In genomic region chr14:55191101-55191880, GRCh38 we compare ENCODE assay signal across 1 cellular context.
TF ChIP-seq lines count a peak whose summit lies in the region.

TSS of gene DLGAP5 (minus strand) at chr14:55191585. CDS start at chr14:55189179, 2,406 bp downstream.

TF ChIP-seq in HepG2, 621 proteins besides CTCF, POLR2A, EP300 and RAD21 (continued from another document and continues in another):
- peak; percentile 97; the same call in 1 of the 2 replicates for TF ChIP-seq ZNF770 (CRISPR knock-in tag; IDR thresholded peaks at IDR 0.05)
- 0 out of 2 replicates have a peak, but pooled peaks have one; percentile 27 for TF ChIP-seq ZFP90 (CRISPR knock-in tag; IDR thresholded peaks at IDR 0.05; ENCODE audit: borderline replicate concordance)
- no peak; the same call in 1 of the 2 replicates for TF ChIP-seq JDP2 (CRISPR knock-in tag; IDR thresholded peaks at IDR 0.05; ENCODE audit: borderline replicate concordance)
- no peak for TF ChIP-seq CEBPZ (IDR thresholded peaks at IDR 0.05; ENCODE audit: low read length)
- no peak for TF ChIP-seq HOXA3 (CRISPR knock-in tag; IDR thresholded peaks at IDR 0.05)
- peak; percentile 49; the same call in 1 of the 2 replicates for TF ChIP-seq ZNF788 (CRISPR knock-in tag; IDR thresholded peaks at IDR 0.05; ENCODE audit: borderline replicate concordance)
- TF ChIP-seq ZNF672 (CRISPR knock-in tag; IDR thresholded peaks at IDR 0.05), result no peak
- no peak for TF ChIP-seq NFATC3 (CRISPR knock-in tag; IDR thresholded peaks at IDR 0.05)
- no peak for TF ChIP-seq USF2 (IDR thresholded peaks at IDR 0.05; ENCODE audit: low read depth, low read length)
- TF ChIP-seq USF2 (CRISPR knock-in tag; IDR thresholded peaks at IDR 0.05; ENCODE audit: borderline replicate concordance), result no peak
- no peak for TF ChIP-seq HOXD1 (CRISPR knock-in tag; IDR thresholded peaks at IDR 0.05)
- 0 out of 2 replicates have a peak, but pooled peaks have one; percentile 44 for TF ChIP-seq PBX3 (CRISPR knock-in tag; IDR thresholded peaks at IDR 0.05; ENCODE audit: borderline replicate concordance)
- TF ChIP-seq SIN3A (IDR thresholded peaks at IDR 0.05; ENCODE audit: borderline replicate concordance, low read depth, low read length), result peak; percentile 99
- no peak for TF ChIP-seq TERF1 (CRISPR knock-in tag; IDR thresholded peaks at IDR 0.05)
- TF ChIP-seq SOX13 (IDR thresholded peaks at IDR 0.05), result no peak
- peak in 1 of 2 experiments; percentile 6; a peak in 1 of 4 replicates for TF ChIP-seq SOX13 (CRISPR knock-in tag; conservative IDR thresholded peaks at IDR 0.05 in 1 of 2, IDR thresholded peaks at IDR 0.05 in 1 of 2)
- TF ChIP-seq ZNF33B (CRISPR knock-in tag; IDR thresholded peaks at IDR 0.05), result peak; percentile 44; the same call in 1 of the 2 replicates
- TF ChIP-seq ZNF598 (CRISPR knock-in tag; IDR thresholded peaks at IDR 0.05; ENCODE audit: borderline replicate concordance), result peak; percentile 85; the same call in 1 of the 2 replicates
- peak; percentile 77 for TF ChIP-seq CREM (IDR thresholded peaks at IDR 0.05)
- no peak for TF ChIP-seq CREM (CRISPR knock-in tag; IDR thresholded peaks at IDR 0.05)
- TF ChIP-seq ZSCAN31 (CRISPR knock-in tag; IDR thresholded peaks at IDR 0.05; ENCODE audit: low read depth), result no peak
- peak; percentile 66; the same call in 1 of the 2 replicates for TF ChIP-seq ZNF431 (CRISPR knock-in tag; IDR thresholded peaks at IDR 0.05; ENCODE audit: borderline replicate concordance, low read depth)
- TF ChIP-seq ZFP91 (CRISPR knock-in tag; IDR thresholded peaks at IDR 0.05; ENCODE audit: borderline replicate concordance), result peak; percentile 42; the same call in 1 of the 2 replicates
- TF ChIP-seq FOXM1 (CRISPR knock-in tag; IDR thresholded peaks at IDR 0.05), result peak; percentile 78; the same call in 1 of the 2 replicates
- no peak for TF ChIP-seq SIX4 (CRISPR knock-in tag; IDR thresholded peaks at IDR 0.05)
- TF ChIP-seq FOXO4 (CRISPR knock-in tag; conservative IDR thresholded peaks at IDR 0.05), result no peak
- peak; percentile 99 for TF ChIP-seq ZFP36L1 (CRISPR knock-in tag; IDR thresholded peaks at IDR 0.05)
- TF ChIP-seq PHF20 (CRISPR knock-in tag; IDR thresholded peaks at IDR 0.05), result peak; percentile 54; the same call in 1 of the 2 replicates
- peak; percentile 77 for TF ChIP-seq HOXA9 (CRISPR knock-in tag; IDR thresholded peaks at IDR 0.05; ENCODE audit: borderline replicate concordance)
- no peak for TF ChIP-seq FLYWCH1 (CRISPR knock-in tag; IDR thresholded peaks at IDR 0.05)
- TF ChIP-seq BORCS8-MEF2B (CRISPR knock-in tag; IDR thresholded peaks at IDR 0.05), result peak; percentile 95
- peak; percentile 100 for TF ChIP-seq SAP130 (CRISPR knock-in tag; IDR thresholded peaks at IDR 0.05; ENCODE audit: low read depth)
- TF ChIP-seq ZNF780A (CRISPR knock-in tag; IDR thresholded peaks at IDR 0.05), result 0 out of 2 replicates have a peak, but pooled peaks have one; percentile 74
- TF ChIP-seq ZNF143 (CRISPR knock-in tag; IDR thresholded peaks at IDR 0.05), result no peak; the same call in 1 of the 2 replicates
- TF ChIP-seq MZF1 (CRISPR knock-in tag; IDR thresholded peaks at IDR 0.05; ENCODE audit: borderline replicate concordance), result no peak
- no peak for TF ChIP-seq ATAD3A (CRISPR knock-in tag; IDR thresholded peaks at IDR 0.05)
- peak; percentile 74; the same call in 1 of the 2 replicates for TF ChIP-seq IRX3 (CRISPR knock-in tag; IDR thresholded peaks at IDR 0.05; ENCODE audit: borderline replicate concordance, low read depth)
- TF ChIP-seq ZNF547 (CRISPR knock-in tag; IDR thresholded peaks at IDR 0.05), result peak; percentile 22; the same call in 1 of the 2 replicates
- peak; percentile 98 for TF ChIP-seq TFDP1 (CRISPR knock-in tag; IDR thresholded peaks at IDR 0.05; ENCODE audit: borderline replicate concordance)
- TF ChIP-seq POLR2G (IDR thresholded peaks at IDR 0.05; ENCODE audit: low read depth, low read length), result peak; percentile 73
- TF ChIP-seq ZNF773 (CRISPR knock-in tag; IDR thresholded peaks at IDR 0.05; ENCODE audit: borderline replicate concordance), result no peak
- TF ChIP-seq NR2F2 (IDR thresholded peaks at IDR 0.05; ENCODE audit: borderline replicate concordance, low read depth), result peak; percentile 52; the same call in 1 of the 2 replicates
- 0 out of 2 replicates have a peak, but pooled peaks have one; percentile 31 for TF ChIP-seq AHR (CRISPR knock-in tag; IDR thresholded peaks at IDR 0.05)
